Comparison of ENCODE assay signal across 16 cellular contexts in genomic region chr9:20729545-20729944, GRCh38.
"Had no signal": no experiment of that assay in that cellular context is flagged by ENCODE, and none has a peak within 500 bp of the region (broad histone marks: within the 10 kb centered on the region; RNA-seq: fewer than 3 reads in every experiment).

No MANE protein-coding gene starts in this region.

- H3K27ac ChIP-seq: ascending aorta, gastrocnemius medialis, left lung, psoas muscle, sigmoid colon, upper lobe of left lung, VCaP had no signal

- H3K4me3 Mint-ChIP-seq: activated CD4-positive, alpha-beta memory T cell treated with anti-CD3 and anti-CD28 coated beads, Interleukin-2, amount 10 ng/mL, durations not matched to agents 7 days and 5 days; activated naive CD8-positive, alpha-beta T cell treated with anti-CD3 and anti-CD28 coated beads, Interleukin-2, amount 10 ng/mL, durations not matched to agents 7 days and 5 days; activated T-cell treated with anti-CD3 and anti-CD28 coated beads, Interleukin-2, amount 50 U/mL, for 72 hours; endodermal cell; memory B cell had no signal

- DNase-seq: activated CD4-positive, alpha-beta memory T cell treated with anti-CD3 and anti-CD28 coated beads, Interleukin-2, amount 10 ng/mL, durations not matched to agents 7 days and 5 days; activated naive CD8-positive, alpha-beta T cell treated with anti-CD3 and anti-CD28 coated beads, Interleukin-2, amount 10 ng/mL, durations not matched to agents 7 days and 5 days; activated T-cell treated with anti-CD3 and anti-CD28 coated beads, Interleukin-2, amount 50 U/mL, for 72 hours; central memory CD4-positive, alpha-beta T cell; endodermal cell; gastrocnemius medialis; islet precursor cell; left lung; psoas muscle; sigmoid colon; stimulated activated CD4-positive, alpha-beta T cell treated with anti-CD3 and anti-CD28 coated beads, Interleukin-2, amount 100 ng/mL, for 48 hours; stimulated activated naive CD8-positive, alpha-beta T cell treated with anti-CD3 and anti-CD28 coated beads, Interleukin-15, Interleukin-2, amounts not matched to agents 100 U/mL and 50 U/mL, for 24 hours; upper lobe of left lung had no signal

- H3K4me3 ChIP-seq: ascending aorta, gastrocnemius medialis, left lung, psoas muscle, sigmoid colon, upper lobe of left lung had no signal

- H3K27me3 ChIP-seq: ascending aorta, gastrocnemius medialis, left lung, sigmoid colon, upper lobe of left lung had no signal

- H3K36me3 ChIP-seq: left lung, sigmoid colon, upper lobe of left lung had no signal

- H3K27ac Mint-ChIP-seq: activated CD4-positive, alpha-beta memory T cell treated with anti-CD3 and anti-CD28 coated beads, Interleukin-2, amount 10 ng/mL, durations not matched to agents 7 days and 5 days; activated naive CD8-positive, alpha-beta T cell treated with anti-CD3 and anti-CD28 coated beads, Interleukin-2, amount 10 ng/mL, durations not matched to agents 7 days and 5 days; activated T-cell treated with anti-CD3 and anti-CD28 coated beads, Interleukin-2, amount 50 U/mL, for 72 hours; endodermal cell; memory B cell had no signal

- H3K4me1 ChIP-seq: ascending aorta, gastrocnemius medialis, psoas muscle had no signal

- H3K9me3 Mint-ChIP-seq: activated CD4-positive, alpha-beta memory T cell treated with anti-CD3 and anti-CD28 coated beads, Interleukin-2, amount 10 ng/mL, durations not matched to agents 7 days and 5 days; activated T-cell treated with anti-CD3 and anti-CD28 coated beads, Interleukin-2, amount 50 U/mL, for 72 hours; endodermal cell; memory B cell had no signal

- H3K9me3 ChIP-seq: ascending aorta, gastrocnemius medialis, left lung, psoas muscle, sigmoid colon, upper lobe of left lung had no signal

- ATAC-seq: activated T-cell treated with anti-CD3 and anti-CD28 coated beads, Interleukin-2, amount 50 U/mL, for 72 hours; gastrocnemius medialis; left lung; psoas muscle; stimulated activated naive CD8-positive, alpha-beta T cell treated with anti-CD3 and anti-CD28 coated beads, Interleukin-15, Interleukin-2, amounts not matched to agents 100 U/mL and 50 U/mL, for 24 hours had no signal

- H3K4me1 Mint-ChIP-seq: memory B cell had no signal

- H3K27me3 Mint-ChIP-seq: activated CD4-positive, alpha-beta memory T cell treated with anti-CD3 and anti-CD28 coated beads, Interleukin-2, amount 10 ng/mL, durations not matched to agents 7 days and 5 days; activated naive CD8-positive, alpha-beta T cell treated with anti-CD3 and anti-CD28 coated beads, Interleukin-2, amount 10 ng/mL, durations not matched to agents 7 days and 5 days; memory B cell had no signal
